Comparison of ENCODE assay signal across 1 cellular context in genomic region chr11:32422545-32422944, GRCh38.
TF ChIP-seq lines count a peak whose summit lies in the region.

No MANE protein-coding gene starts in this region.

TF ChIP-seq in K562, 482 proteins besides CTCF, POLR2A, EP300 and RAD21 (continued from another document):
- TF ChIP-seq AFF4 (CRISPR knock-in tag; IDR thresholded peaks at IDR 0.05) (0 out of 2 replicates have a peak, but pooled peaks have one; percentile 36), ZNF436 (CRISPR knock-in tag; IDR thresholded peaks at IDR 0.05) (no peak), PRPF4 (IDR thresholded peaks at IDR 0.05; ENCODE audit: insufficient read depth, low read depth, low read length, poor library complexity, severe bottlenecking) (no peak), TCF3 (CRISPR knock-in tag; IDR thresholded peaks at IDR 0.05) (peak; percentile 57), MEIS2 (IDR thresholded peaks at IDR 0.05; ENCODE audit: partially characterized antibody) (peak; percentile 56), CBX5 (IDR thresholded peaks at IDR 0.05; ENCODE audit: borderline replicate concordance, low read depth) (no peak), THRAP3 (IDR thresholded peaks at IDR 0.05; ENCODE audit: borderline replicate concordance) (0 out of 2 replicates have a peak, but pooled peaks have one; percentile 13), NFIX (CRISPR knock-in tag; IDR thresholded peaks at IDR 0.05; ENCODE audit: low read depth) (no peak), PKNOX1 (IDR thresholded peaks at IDR 0.05) (peak; percentile 52; the same call in 1 of the 2 replicates), HSF4 (CRISPR knock-in tag; IDR thresholded peaks at IDR 0.05; ENCODE audit: borderline replicate concordance) (no peak), TBL1XR1 (IDR thresholded peaks at IDR 0.05; ENCODE audit: low read length in 2 of 2) (no peak)
